Comparison of ENCODE assay signal across 8 cellular contexts in the genomic region with DNA sequence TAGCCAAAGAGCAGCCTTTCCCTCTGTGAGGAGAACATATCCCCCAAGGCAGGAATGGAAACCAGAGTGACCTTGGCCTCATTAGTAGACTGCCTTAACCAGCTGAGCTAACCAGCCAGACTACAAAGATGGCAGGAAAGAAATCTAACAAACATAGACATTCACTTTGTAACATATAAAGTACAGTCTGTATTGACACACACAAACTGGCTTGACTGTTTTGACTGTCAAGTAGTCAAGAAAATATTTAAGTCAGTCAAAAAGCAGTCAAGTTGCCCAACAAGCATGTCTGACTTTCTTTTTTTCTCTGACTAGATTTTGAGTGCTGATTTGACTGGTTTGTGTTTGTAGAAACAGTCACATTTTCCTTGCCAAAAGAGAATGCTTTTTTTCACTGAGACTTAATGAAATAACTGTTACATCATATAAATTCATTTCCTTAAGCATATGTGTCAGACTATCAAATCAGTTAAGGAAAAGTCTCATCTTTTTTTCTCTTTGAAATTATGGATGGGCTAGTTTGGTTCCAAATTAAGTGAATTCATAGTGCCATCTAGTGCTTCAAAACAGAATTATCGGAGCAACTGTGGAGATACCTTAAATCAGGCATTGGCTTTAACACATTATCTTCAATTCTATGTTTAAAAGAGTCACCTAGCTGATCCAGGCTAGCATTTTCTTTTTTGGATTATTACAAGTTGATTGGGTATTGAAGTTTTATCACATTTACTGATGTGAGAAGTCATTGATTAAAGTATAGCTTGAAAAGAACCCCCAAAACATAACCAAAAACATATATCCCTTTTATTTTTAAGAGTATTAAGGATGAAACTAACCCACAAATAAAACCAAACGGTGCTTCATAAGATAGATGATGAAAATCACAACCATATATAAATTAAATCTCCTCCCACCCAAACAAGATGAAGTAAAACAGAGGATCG.
DNase-seq lines count a peak whose midpoint lies in the region; ATAC-seq, FAIRE-seq and TF ChIP-seq lines count a peak whose summit lies in the region.

No MANE protein-coding gene starts in this region.

- H3K36me3 ChIP-seq in GM23248 (ENCODE audit: low read depth) (no peaks in the 10 kb centered on the region), ovary (no peaks in the 10 kb centered on the region)

- peaks cover 26% of the 10 kb centered on the region for H3F3A ChIP-seq in GM23248 (ENCODE audit: insufficient read depth)

- no peak for TF ChIP-seq POLR2A in ovary (IDR thresholded peaks at IDR 0.05)

- H3K4me3 ChIP-seq in GM23248 = no peak overlapping the region
- no peak overlapping the region for H3K4me3 ChIP-seq in foreskin fibroblast (ENCODE audit: low read depth in 1 of 2, low read length in 2 of 2)
- no peak overlapping the region for H3K4me3 ChIP-seq in ovary

- peaks cover 15% of the 10 kb centered on the region; the same call in 1 of the 2 replicates for H3K79me2 ChIP-seq in GM23248 (ENCODE audit: insufficient read depth)

- in situ Hi-C loops in GM23248 (cut with MboI) = loop anchor here (25.0 kb wide), 3 partner anchors 378 to 853 kb away; a partner anchor contains a TSS

- peaks cover 9% of the 10 kb centered on the region; the same call in 1 of the 2 replicates for H3K9me2 ChIP-seq in GM23248 (ENCODE audit: insufficient read depth)

- TF ChIP-seq CTCF in foreskin fibroblast (IDR thresholded peaks at IDR 0.05; ENCODE audit: low read depth, low read length) (peak; percentile 38), ovary (IDR thresholded peaks at IDR 0.05) (peak in 2 of 3 donors; percentile 33 to 45)

- intact Hi-C loops in ovary (cut with DNase I) = loop anchor here in 1 of 4 donors (10.0 kb wide), 1 partner anchor 941 kb away; no protein-coding TSS in a partner anchor

- H3K9ac ChIP-seq in GM23248 = peak overlapping the region; percentile 11; the same call in 1 of the 2 replicates

- peak; percentile 77 for DNase-seq in EL
- peak; percentile 82 for DNase-seq in GM23248
- DNase-seq in NCI-H146 (lab: John Stamatoyannopoulos, UW) = peak; percentile 32
- peak; percentile 32 to 74 for DNase-seq in foreskin fibroblast
- DNase-seq in ovary = no peak
- DNase-seq in activated CD4-positive, CD25-positive, alpha-beta regulatory T cell (lab: John Stamatoyannopoulos, UW) = no peak

- no peaks in the 10 kb centered on the region for H3K27me3 ChIP-seq in GM23248 (replicated peaks; ENCODE audit: insufficient read depth)
- no peaks in the 10 kb centered on the region for H3K27me3 ChIP-seq in ovary

- WGBS in GM23248 (ENCODE audit: low coverage in 1 of 2, low lambda C conversion rate in 2 of 2, missing lambda C conversion rate in 2 of 2), 2 experiments = 40 to 41% methylated on average over 3 of the region's 3 CpGs
- 30 to 36% (median 32%) methylated on average over 3 of the region's 3 CpGs for WGBS in ovary, 3 donors

- peak; percentile 96 for FAIRE-seq in TTC549 (lab: Jason Lieb, UNC)

- H2AFZ ChIP-seq in GM23248 = peak overlapping the region; percentile 43

- H3K27ac ChIP-seq in GM23248 (peak overlapping the region; percentile 65), ovary (no peak overlapping the region)

- peaks cover 49% of the 10 kb centered on the region for H3K4me1 ChIP-seq in GM23248 (ENCODE audit: insufficient read depth)
- H3K4me1 ChIP-seq in ovary (ENCODE audit: insufficient read depth) = no peaks in the 10 kb centered on the region

- H4K20me1 ChIP-seq in GM23248 (ENCODE audit: insufficient read depth) = no peaks in the 10 kb centered on the region

- no peak for ATAC-seq in GM21528 (IDR thresholded peaks at IDR 0.05; ENCODE audit: low FRiP score, unreplicated experiment)

- TF ChIP-seq EP300 in ovary (IDR thresholded peaks at IDR 0.05) = no peak

- H3K9me3 ChIP-seq in GM23248 (ENCODE audit: low read depth) (no peaks in the 10 kb centered on the region), ovary (no peaks in the 10 kb centered on the region)

- peak overlapping the region; percentile 45 for H3K4me2 ChIP-seq in GM23248 (ENCODE audit: unreplicated experiment)

Comparison
In these comparisons a context has a peak if more than half of its experiments do, and no peak if none do; other contexts are left out.
1. DNase-seq: peak in EL (single experiment), GM23248 (single experiment), NCI-H146 (single experiment) and foreskin fibroblast (2 of 2); none in ovary (0 of 5) and activated CD4-positive, CD25-positive, alpha-beta regulatory T cell (0 of 4).